ENCODE assay signal across 9 cellular contexts in the genomic region with DNA sequence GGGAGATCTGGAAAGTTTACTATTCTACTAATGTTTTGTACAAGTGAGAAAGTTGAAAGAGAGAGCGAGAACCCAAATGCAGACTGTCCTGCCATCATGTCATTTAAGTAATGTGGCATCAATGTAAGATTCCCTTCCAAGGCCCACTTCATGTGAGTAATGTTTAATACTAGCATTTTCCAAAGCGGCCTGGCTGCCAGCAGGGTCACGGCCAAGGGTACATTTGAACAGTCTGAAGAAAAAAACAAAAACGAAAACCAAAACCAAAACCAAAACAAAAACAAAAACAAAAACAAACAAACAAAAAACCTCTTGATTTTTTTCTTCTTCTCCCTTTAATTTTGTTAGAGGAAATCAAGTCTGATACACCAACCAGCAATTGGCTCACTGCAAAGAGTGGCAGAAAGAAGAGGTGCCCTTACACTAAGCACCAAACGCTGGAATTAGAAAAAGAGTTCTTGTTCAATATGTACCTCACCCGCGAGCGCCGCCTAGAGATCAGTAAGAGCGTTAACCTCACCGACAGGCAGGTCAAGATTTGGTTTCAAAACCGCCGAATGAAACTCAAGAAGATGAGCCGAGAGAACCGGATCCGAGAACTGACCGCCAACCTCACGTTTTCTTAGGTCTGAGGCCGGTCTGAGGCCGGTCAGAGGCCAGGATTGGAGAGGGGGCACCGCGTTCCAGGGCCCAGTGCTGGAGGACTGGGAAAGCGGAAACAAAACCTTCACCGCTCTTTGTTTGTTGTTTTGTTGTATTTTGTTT. TPM values are rescaled to one million over a fixed set of nuclear protein-coding genes. Genes with fewer than 3 reads are reported as not detected.
A peak's percentile ranks its signal among the peaks of the same experiment; 100 is the strongest.
DNase-seq lines count a peak whose midpoint lies in the region; ATAC-seq and TF ChIP-seq lines count a peak whose summit lies in the region.
"Had no signal": no experiment of that assay in that cellular context is flagged by ENCODE, and none has a peak within 500 bp of the region (broad histone marks: within the 10 kb centered on the region; RNA-seq: fewer than 3 reads in every experiment).

No MANE protein-coding gene starts in this region.

- H3K9me3 ChIP-seq in DOHH2 (ENCODE audit: control insufficient read depth, insufficient read depth, low read length), result no peaks in the 10 kb centered on the region

- H3F3A ChIP-seq in DOHH2 (ENCODE audit: control insufficient read depth, insufficient read depth), result no peaks in the 10 kb centered on the region

- no peak overlapping the region for H3K27ac ChIP-seq in DOHH2 (ENCODE audit: low read depth, low read length)
- H3K27ac ChIP-seq in KMS-11, result no peak overlapping the region
- H3K27ac ChIP-seq: epithelial cell of prostate had no signal

- H3K4me3 ChIP-seq in DOHH2 (ENCODE audit: low read length) (no peak overlapping the region), KMS-11 (IDR thresholded peaks at IDR 0.05; ENCODE audit: insufficient read depth, low read depth, low read length) (no peak overlapping the region), WI38 (ENCODE audit: low read depth, low read length) (no peak overlapping the region)

- no peak overlapping the region for H3K4me3 Mint-ChIP-seq in mesothelial cell of epicardium
- no peak overlapping the region for H3K4me3 Mint-ChIP-seq in T-helper 2 cell treated with Interferon-gamma antibody and Interleukin-4, amounts not matched to agents 5 μg/mL and 100 μg/mL, for 36 hours

- DNase-seq in mesothelial cell of epicardium (ENCODE audit: low spot score in 2 of 2, unreplicated experiment in 2 of 2), result no peak
- no peak for DNase-seq in NCI-H2081 treated with DMSO at 0.1 percent for 48 hours (lab: John Stamatoyannopoulos, UW)
- no peak for DNase-seq in T-helper 2 cell treated with Interferon-gamma antibody and Interleukin-4, amounts not matched to agents 5 μg/mL and 100 μg/mL, for 36 hours (ENCODE audit: low spot score)
- DNase-seq in effector CD8-positive, alpha-beta T cell (lab: John Stamatoyannopoulos, UW), result no peak

- no peaks in the 10 kb centered on the region for H3K9me2 ChIP-seq in DOHH2 (replicated peaks; ENCODE audit: control insufficient read depth, low read length)

- TF ChIP-seq CTCF in DOHH2 (IDR thresholded peaks at IDR 0.05; ENCODE audit: low read depth, low read length, poor library complexity, severe bottlenecking), result peak; percentile 73
- peak; percentile 62 for TF ChIP-seq CTCF in KMS-11 (conservative IDR thresholded peaks at IDR 0.05; ENCODE audit: low read depth, low read length)
- TF ChIP-seq CTCF in WI38 (IDR thresholded peaks at IDR 0.05; ENCODE audit: low read depth, low read length), result peak; percentile 24; the same call in 1 of the 2 replicates
- peak; percentile 64 for TF ChIP-seq CTCF in mesothelial cell of epicardium (IDR thresholded peaks at IDR 0.05; ENCODE audit: unreplicated experiment)

- peaks cover 14% of the 10 kb centered on the region for H3K27me3 ChIP-seq in DOHH2 (ENCODE audit: control insufficient read depth, low read length)
- no peaks in the 10 kb centered on the region for H3K27me3 ChIP-seq in KMS-11 (ENCODE audit: insufficient read depth, low read depth)

- no peak for ATAC-seq in HG02763 (IDR thresholded peaks at IDR 0.05; ENCODE audit: unreplicated experiment)

- H3K4me1 ChIP-seq in DOHH2 (ENCODE audit: control insufficient read depth, low read length) (no peaks in the 10 kb centered on the region), KMS-11 (ENCODE audit: low read depth, poor library complexity, severe bottlenecking) (no peaks in the 10 kb centered on the region)

- no peak overlapping the region for H3K27ac Mint-ChIP-seq in mesothelial cell of epicardium
- no peak overlapping the region for H3K27ac Mint-ChIP-seq in T-helper 2 cell treated with Interferon-gamma antibody and Interleukin-4, amounts not matched to agents 5 μg/mL and 100 μg/mL, for 36 hours

- peaks cover 3% of the 10 kb centered on the region for H3K36me3 Mint-ChIP-seq in mesothelial cell of epicardium
- peaks cover 3% of the 10 kb centered on the region for H3K36me3 Mint-ChIP-seq in T-helper 2 cell treated with Interferon-gamma antibody and Interleukin-4, amounts not matched to agents 5 μg/mL and 100 μg/mL, for 36 hours (ENCODE audit: low read depth)

- H3K79me2 ChIP-seq in DOHH2 (ENCODE audit: control insufficient read depth, low read length), result no peaks in the 10 kb centered on the region
- no peaks in the 10 kb centered on the region for H3K79me2 ChIP-seq in KMS-11 (ENCODE audit: insufficient read depth, low read depth)

- H3K4me1 Mint-ChIP-seq in mesothelial cell of epicardium, result peaks cover 7% of the 10 kb centered on the region
- peaks cover 3% of the 10 kb centered on the region for H3K4me1 Mint-ChIP-seq in T-helper 2 cell treated with Interferon-gamma antibody and Interleukin-4, amounts not matched to agents 5 μg/mL and 100 μg/mL, for 36 hours (ENCODE audit: low read depth)

- H3K9ac ChIP-seq in KMS-11, result no peak overlapping the region

- H2AFZ ChIP-seq in KMS-11 (ENCODE audit: low read depth), result peak overlapping the region; percentile 31

- H4K20me1 ChIP-seq in DOHH2 (ENCODE audit: control insufficient read depth, insufficient read depth, low read depth, low read length) (no peaks in the 10 kb centered on the region), KMS-11 (ENCODE audit: insufficient read depth) (no peaks in the 10 kb centered on the region)

- no peak overlapping the region for H3K4me2 ChIP-seq in DOHH2 (ENCODE audit: low read length)
- H3K4me2 ChIP-seq in KMS-11, result peak overlapping the region; percentile 36; the same call in 1 of the 2 replicates

- H3K9me3 Mint-ChIP-seq in mesothelial cell of epicardium, result peaks cover 4% of the 10 kb centered on the region
- H3K9me3 Mint-ChIP-seq in T-helper 2 cell treated with Interferon-gamma antibody and Interleukin-4, amounts not matched to agents 5 μg/mL and 100 μg/mL, for 36 hours, result no peaks in the 10 kb centered on the region

- no peaks in the 10 kb centered on the region for H3K36me3 ChIP-seq in DOHH2 (ENCODE audit: control insufficient read depth, low read length)
- no peaks in the 10 kb centered on the region for H3K36me3 ChIP-seq in KMS-11 (ENCODE audit: insufficient read depth)

- peaks cover 97% of the 10 kb centered on the region for H3K27me3 Mint-ChIP-seq in mesothelial cell of epicardium (ENCODE audit: low read depth)
- peaks cover 82% of the 10 kb centered on the region for H3K27me3 Mint-ChIP-seq in T-helper 2 cell treated with Interferon-gamma antibody and Interleukin-4, amounts not matched to agents 5 μg/mL and 100 μg/mL, for 36 hours (ENCODE audit: low read depth)

RNA-seq across cellular contexts. Expression of a gene that starts 2.2 kb away (rescaled TPM):
- total RNA-seq in mesothelial cell of epicardium, result 3.2 to 4.1 TPM (median 3.9 TPM) in 3 replicates

RNA-seq across cellular contexts. Expression of a gene that starts 3.7 kb away (rescaled TPM):
- total RNA-seq in mesothelial cell of epicardium, result 0.93 to 1.2 TPM (median 1.1 TPM) in 3 replicates

RNA-seq across cellular contexts. Expression of a gene that starts 10.7 kb away (rescaled TPM):
- total RNA-seq in mesothelial cell of epicardium, result 0.29 to 0.58 TPM (median 0.40 TPM) in 3 replicates

RNA-seq across cellular contexts. Expression of a gene that starts 11.7 kb away (rescaled TPM):
- 1.9 to 3.0 TPM (median 2.2 TPM) in 3 replicates for total RNA-seq in mesothelial cell of epicardium

RNA-seq across cellular contexts. Expression of a gene that starts 19.2 kb away (rescaled TPM):
- total RNA-seq in mesothelial cell of epicardium, result 0.27 to 0.40 TPM (median 0.27 TPM) in 3 replicates
